18 cellular contexts compared by ENCODE assay signal in the genomic region with DNA sequence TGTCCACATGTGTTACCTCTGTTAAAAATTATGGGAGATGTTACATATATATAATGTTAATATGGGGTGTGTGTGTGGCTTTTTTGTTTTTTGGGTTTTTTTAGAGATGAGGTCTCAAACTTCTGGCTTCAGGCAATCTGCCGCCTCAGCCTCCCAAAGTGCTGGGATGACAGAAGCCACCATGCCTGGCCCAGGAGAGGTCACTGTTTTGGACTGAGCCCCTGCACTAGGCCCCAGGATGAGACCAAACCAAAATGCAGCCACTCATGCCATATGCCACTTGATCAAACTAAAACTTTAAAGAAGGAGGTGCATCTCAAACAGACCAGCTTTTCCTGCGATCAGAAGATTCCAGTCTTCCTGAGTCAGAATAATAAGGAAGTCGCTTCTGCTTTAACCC. TPM values are rescaled to one million over a fixed set of nuclear protein-coding genes. Genes with fewer than 3 reads are reported as not detected.
A peak's percentile ranks its signal among the peaks of the same experiment; 100 is the strongest.
DNase-seq lines count a peak whose midpoint lies in the region; ATAC-seq and TF ChIP-seq lines count a peak whose summit lies in the region.
"Had no signal": no experiment of that assay in that cellular context is flagged by ENCODE, and none has a peak within 500 bp of the region (broad histone marks: within the 10 kb centered on the region; RNA-seq: fewer than 3 reads in every experiment).

No MANE protein-coding gene starts in this region.

- peaks cover 0 to 33% of the 10 kb centered on the region in 2 donors for H3K4me1 ChIP-seq in right atrium auricular region
- H3K4me1 ChIP-seq in heart right ventricle: peaks cover 0 to 39% (median 30%) of the 10 kb centered on the region in 9 donors
- H3K4me1 ChIP-seq in right lobe of liver: peaks cover 0 to 42% (median 8%) of the 10 kb centered on the region in 4 donors

- no peak overlapping the region for H3K27ac Mint-ChIP-seq in immature natural killer cell

- peak; percentile 50 for DNase-seq in right atrium auricular region (ENCODE audit: low spot score)
- DNase-seq in heart right ventricle: no peak
- peak; percentile 2 for DNase-seq in WERI-Rb-1
- peak in 1 of 3 donors; percentile 44 for DNase-seq in right lobe of liver
- no peak for DNase-seq in immature natural killer cell
- DNase-seq: AML-193, DMS79 treated with DMSO at 0.1 percent for 48 hours, HCEC 1CT, KG1, MG63, NCI-H1092 treated with DMSO at 0.1 percent for 48 hours, NCI-H1694, NCI-H345, NCI-H526 treated with DMSO at 0.1 percent for 48 hours, OCI-M1, RPMI8226 had no signal

- H3K27ac ChIP-seq in right atrium auricular region (no peak overlapping the region), heart right ventricle (no peak overlapping the region), WERI-Rb-1 (no peak overlapping the region), right lobe of liver (peak overlapping the region in 2 of 3 donors; percentile 97 to 100)

- H3K36me3 Mint-ChIP-seq in immature natural killer cell: peaks cover 21 to 26% (median 23%) of the 10 kb centered on the region in 3 donors

- H3K9me3 ChIP-seq in right atrium auricular region (no peaks in the 10 kb centered on the region), heart right ventricle (peaks cover 0 to 8% (median 0%) of the 10 kb centered on the region in 11 donors), WERI-Rb-1 (ENCODE audit: severe bottlenecking) (peaks cover 6% of the 10 kb centered on the region), right lobe of liver (no peaks in the 10 kb centered on the region)

- H3K27me3 Mint-ChIP-seq in immature natural killer cell (ENCODE audit: low read depth in 3 of 3): peaks cover 12 to 27% (median 24%) of the 10 kb centered on the region in 3 donors

- H3K36me3 ChIP-seq in right atrium auricular region (peaks cover 23% of the 10 kb centered on the region), heart right ventricle (peaks cover 0 to 43% (median 21%) of the 10 kb centered on the region in 9 donors), WERI-Rb-1 (peaks cover 32% of the 10 kb centered on the region), right lobe of liver (peaks cover 0 to 25% (median 14%) of the 10 kb centered on the region in 4 donors)

- 96 to 97% methylated on average over 3 of the region's 3 CpGs for WGBS in heart right ventricle, 2 donors
- 62% methylated on average over 3 of the region's 3 CpGs for WGBS in right lobe of liver (ENCODE audit: insufficient coverage, low coverage, low lambda C conversion rate, missing lambda C conversion rate)

- no peak overlapping the region for H3K4me3 ChIP-seq in right atrium auricular region
- no peak overlapping the region for H3K4me3 ChIP-seq in heart right ventricle
- no peak overlapping the region for H3K4me3 ChIP-seq in WERI-Rb-1 (ENCODE audit: low read depth, low read length)
- peak overlapping the region in 2 of 3 donors; percentile 88 to 99 for H3K4me3 ChIP-seq in right lobe of liver
- H3K4me3 ChIP-seq: MG63 had no signal

- peaks cover 0 to 11% (median 2%) of the 10 kb centered on the region in 6 donors for H3K9me3 Mint-ChIP-seq in immature natural killer cell

- TF ChIP-seq CTCF in right atrium auricular region (IDR thresholded peaks at IDR 0.05): no peak
- TF ChIP-seq CTCF in heart right ventricle (IDR thresholded peaks at IDR 0.05): no peak
- TF ChIP-seq CTCF in WERI-Rb-1 (IDR thresholded peaks at IDR 0.05; ENCODE audit: low read depth, low read length): no peak
- TF ChIP-seq CTCF in right lobe of liver (IDR thresholded peaks at IDR 0.05): peak in 2 of 4 donors; percentile 5

- peak overlapping the region in 1 of 5 donors; percentile 9 for H3K4me3 Mint-ChIP-seq in immature natural killer cell

- ATAC-seq in heart right ventricle (no peak), right lobe of liver (no peak), HG02973 (IDR thresholded peaks at IDR 0.05; ENCODE audit: unreplicated experiment) (no peak), GM19397 (IDR thresholded peaks at IDR 0.05; ENCODE audit: unreplicated experiment) (no peak)

- no peak for TF ChIP-seq POLR2A in right lobe of liver (IDR thresholded peaks at IDR 0.05)

- intact Hi-C loops in heart right ventricle (cut with DNase I): loop anchor here in 2 of 10 donors (5.0 kb wide), 1 partner anchor 45 kb away; no protein-coding TSS in a partner anchor
- intact Hi-C loops in right lobe of liver (cut with DNase I): no loop called here

- peaks cover 28 to 30% of the 10 kb centered on the region in 2 donors for H3K4me1 Mint-ChIP-seq in immature natural killer cell

- no peaks in the 10 kb centered on the region for H3K27me3 ChIP-seq in right atrium auricular region
- no peaks in the 10 kb centered on the region for H3K27me3 ChIP-seq in heart right ventricle
- no peaks in the 10 kb centered on the region for H3K27me3 ChIP-seq in WERI-Rb-1 (ENCODE audit: insufficient read depth, low read depth, severe bottlenecking)
- no peaks in the 10 kb centered on the region for H3K27me3 ChIP-seq in right lobe of liver
- H3K27me3 ChIP-seq: MG63 had no signal

RNA-seq across cellular contexts. Expression of gene ADI1, which starts 2.5 kb away (rescaled TPM):
- total RNA-seq in right atrium auricular region (100 to 1,000 TPM; 130 to 184 TPM), heart right ventricle (100 to 1,000 TPM; 100 to 204 (median 175) TPM), right lobe of liver (100 to 1,000 TPM; 165 to 470 (median 246) TPM)
- polyA plus RNA-seq in heart right ventricle (100 to 1,000 TPM in 1 of 2 donors, 10 to 100 TPM in 1; 49.2 to 126 TPM), immature natural killer cell (10 to 100 TPM; 31.0 to 66.1 (median 52.2) TPM)

RNA-seq across cellular contexts. Expression of gene RNASEH1, which starts 41.3 kb away (rescaled TPM):
- total RNA-seq in right atrium auricular region (10 to 100 TPM; 16.9 to 18.6 TPM), heart right ventricle (10 to 100 TPM; 17.3 to 24.0 (median 19.9) TPM), right lobe of liver (10 to 100 TPM in 3 of 6 experiments, 1 to 10 TPM in 3; 8.3 to 12.2 (median 10.0) TPM)
- polyA plus RNA-seq in heart right ventricle (10 to 100 TPM in 1 of 2 donors, 1 to 10 TPM in 1; 8.7 to 15.3 TPM), immature natural killer cell (10 to 100 TPM; 26.6 to 43.2 (median 41.6) TPM)

RNA-seq across cellular contexts. Expression of gene RPS7, which starts 58.2 kb away (rescaled TPM):
- total RNA-seq in right atrium auricular region (1,000 to 10,000 TPM; 1,479 to 1,487 TPM), heart right ventricle (100 to 1,000 TPM; 446 to 663 (median 505) TPM), right lobe of liver (1,000 to 10,000 TPM in 2 of 6 experiments, 100 to 1,000 TPM in 4; 366 to 1,499 (median 423) TPM)
- polyA plus RNA-seq in heart right ventricle (1,000 to 10,000 TPM; 1,343 to 1,956 TPM), immature natural killer cell (1,000 to 10,000 TPM in 1 of 3 donors, 100 to 1,000 TPM in 2; 479 to 1,432 (median 642) TPM)

Comparison
In these comparisons a context has a peak if more than half of its experiments do, and no peak if none do; other contexts are left out.
1. DNase-seq: peak in right atrium auricular region (single experiment) and WERI-Rb-1 (single experiment); none in heart right ventricle (0 of 2) and immature natural killer cell (0 of 3).
2. H3K27ac ChIP-seq: peak in right lobe of liver (2 of 3); none in right atrium auricular region (0 of 2), heart right ventricle (0 of 10) and WERI-Rb-1 (single experiment).
3. H3K4me3 ChIP-seq: peak in right lobe of liver (2 of 3); none in right atrium auricular region (0 of 2), heart right ventricle (0 of 10) and WERI-Rb-1 (single experiment).